Comparison of ENCODE assay signal across 8 cellular contexts in the genomic region with DNA sequence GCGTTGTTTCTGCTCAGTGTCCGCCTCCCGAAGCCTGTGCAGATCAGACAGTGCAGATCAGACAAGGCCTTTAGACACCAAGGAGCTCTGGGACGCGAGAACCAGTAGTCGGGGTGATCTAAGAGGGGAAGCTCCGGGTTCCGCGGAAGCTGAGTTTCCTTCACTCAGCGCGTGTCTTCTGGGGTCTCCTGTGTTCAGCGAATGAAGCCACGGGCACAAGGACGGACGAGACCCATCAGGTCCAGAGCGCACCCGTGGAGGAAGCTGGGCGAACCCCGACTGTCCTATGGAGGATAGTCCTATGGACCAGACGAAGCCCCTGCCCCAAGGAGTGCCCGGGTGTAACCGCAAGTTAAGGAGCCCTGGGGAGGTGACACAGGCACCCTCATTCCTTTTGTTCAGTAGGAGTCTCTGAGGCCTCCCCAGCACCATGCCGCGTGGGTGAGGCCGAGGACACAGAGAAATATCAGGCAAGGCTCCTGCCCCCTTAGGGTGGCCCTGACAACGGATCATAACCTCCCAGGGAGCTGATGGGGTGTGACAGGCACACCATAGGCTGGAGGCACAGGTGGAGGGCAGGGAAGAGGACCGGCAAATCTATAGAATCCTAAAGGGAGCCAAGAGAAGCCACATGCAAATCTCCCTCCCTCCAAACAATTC. TPM values are rescaled to one million over a fixed set of nuclear protein-coding genes. Genes with fewer than 3 reads are reported as not detected.
DNase-seq lines count a peak whose midpoint lies in the region; ATAC-seq, FAIRE-seq and TF ChIP-seq lines count a peak whose summit lies in the region.

No MANE protein-coding gene starts in this region.

- H3K27ac ChIP-seq in OCI-LY3 (ENCODE audit: low read length) = peak overlapping the region; percentile 89
- H3K27ac ChIP-seq in brain microvascular endothelial cell = peak overlapping the region; percentile 77
- peak overlapping the region; percentile 92 for H3K27ac ChIP-seq in HepG2 (ENCODE audit: extremely low read length, insufficient read depth, low read length)
- H3K27ac ChIP-seq in stomach smooth muscle (ENCODE audit: low read length) = peak overlapping the region; percentile 94

- H3K27me3 ChIP-seq in OCI-LY3 (ENCODE audit: low read depth, low read length) = no peaks in the 10 kb centered on the region
- H3K27me3 ChIP-seq in brain microvascular endothelial cell (replicated peaks) = no peaks in the 10 kb centered on the region
- no peaks in the 10 kb centered on the region; a peak in 1 of 5 replicates for H3K27me3 ChIP-seq in HepG2 (ENCODE audit: control insufficient read depth in 1 of 2, insufficient read depth in 2 of 2, low read length in 2 of 2)
- no peaks in the 10 kb centered on the region for H3K27me3 ChIP-seq in stomach smooth muscle (ENCODE audit: control insufficient read depth in 1 of 2, insufficient read depth in 2 of 2, low read length in 2 of 2)

- intact Hi-C loops in HepG2 (cut with micrococcal nuclease; ENCODE audit: unreplicated experiment) = loop anchor here (1.0 to 5.0 kb wide), 3 partner anchors 52 to 178 kb away; no protein-coding TSS in a partner anchor

- H3K79me2 ChIP-seq in OCI-LY3 (ENCODE audit: low read length) = peaks cover 66% of the 10 kb centered on the region
- peaks cover 30% of the 10 kb centered on the region for H3K79me2 ChIP-seq in HepG2 (ENCODE audit: insufficient read depth, low read length)

- CTCF ChIA-PET in HEK293T (lab: Yijun Ruan, JAX) = no interaction called here
- CTCF ChIA-PET in HepG2 (lab: Yijun Ruan, JAX; ENCODE audit: low intra/inter-chr PET ratio, low total read pairs) = no interaction called here

- in situ Hi-C loops in brain microvascular endothelial cell (cut with HindIII; ENCODE audit: low pct_ligation_motif_present, low sequenced_read_pairs) = loop anchor here (25.0 kb wide), 1 partner anchor 228 kb away; the partner anchor contains the start of genes ZNF524, ZNF784 and ZNF865
- in situ Hi-C loops in HepG2 (cut with HindIII; ENCODE audit: extremely low pct_ligation_motif_present, low pct_unique_long_range_greater_than_20kb) = no loop called here

- TF ChIP-seq RAD21 in HepG2 (CRISPR knock-in tag; IDR thresholded peaks at IDR 0.05) = no peak

- DNase-seq in DMS153 (lab: John Stamatoyannopoulos, UW) = peak; percentile 66
- no peak for DNase-seq in HEK293T (ENCODE audit: extremely low spot score)
- DNase-seq in brain microvascular endothelial cell = no peak
- no peak for DNase-seq in HepG2 (ENCODE audit: low spot score)
- DNase-seq in HTR-8/SVneo (ENCODE audit: insufficient read length, low spot score) = no peak
- no peak for DNase-seq in D721Med (ENCODE audit: insufficient read length, low spot score)

- H2AFZ ChIP-seq in OCI-LY3 (ENCODE audit: low read depth, low read length) = peak overlapping the region; percentile 85
- no peak overlapping the region for H2AFZ ChIP-seq in HepG2 (ENCODE audit: low read length)

- no peak for TF ChIP-seq POLR2A in HepG2 (IDR thresholded peaks at IDR 0.05; ENCODE audit: insufficient read depth in 1 of 2, low read depth in 2 of 2, low read length in 2 of 2)

- TF ChIP-seq EP300 in HepG2 (IDR thresholded peaks at IDR 0.05; ENCODE audit: low read depth in 2 of 2, low read length in 2 of 2) (no peak), HepG2 (CRISPR knock-in tag; IDR thresholded peaks at IDR 0.05; ENCODE audit: borderline replicate concordance) (no peak)

- peak overlapping the region; percentile 81 for H3K4me3 ChIP-seq in OCI-LY3 (ENCODE audit: low read length)
- H3K4me3 ChIP-seq in brain microvascular endothelial cell (ENCODE audit: low read depth, low read length) = peak overlapping the region; percentile 55
- H3K4me3 ChIP-seq in HepG2 (replicated peaks in 1 of 3; ENCODE audit: insufficient read depth in 1 of 3, low read depth in 2 of 3, low read length in 3 of 3) = peak overlapping the region; percentile 69 to 100 (median 86)
- H3K4me3 ChIP-seq in stomach smooth muscle (ENCODE audit: low read length in 2 of 2) = peak overlapping the region; percentile 81 to 99

- H3K4me1 ChIP-seq in OCI-LY3 (ENCODE audit: low read length) = peaks cover 31% of the 10 kb centered on the region
- H3K4me1 ChIP-seq in HepG2 (ENCODE audit: insufficient read depth, low read length) = peaks cover 47% of the 10 kb centered on the region
- peaks cover 54% of the 10 kb centered on the region for H3K4me1 ChIP-seq in stomach smooth muscle (ENCODE audit: control insufficient read depth, insufficient read depth, low read length)

- H4K20me1 ChIP-seq in OCI-LY3 (ENCODE audit: insufficient read depth, low read length) = peaks cover 37% of the 10 kb centered on the region
- peaks cover 34% of the 10 kb centered on the region for H4K20me1 ChIP-seq in HepG2 (ENCODE audit: insufficient read depth, low read length)

- WGBS in HepG2 (ENCODE audit: low lambda C conversion rate) = 86% methylated on average over 21 of the region's 27 CpGs

- H3K9ac ChIP-seq in OCI-LY3 (ENCODE audit: low read length) (peak overlapping the region; percentile 93), HepG2 (ENCODE audit: insufficient read depth, low read depth, low read length) (peak overlapping the region; percentile 96), stomach smooth muscle (ENCODE audit: low read length in 2 of 2) (peak overlapping the region; percentile 94 to 98)

- FAIRE-seq in HepG2 (lab: Jason Lieb, UNC) (no peak), HTR-8/SVneo (lab: Jason Lieb, UNC) (no peak), D721Med (lab: Jason Lieb, UNC) (no peak)

- POLR2A ChIA-PET in HEK293T (lab: Yijun Ruan, JAX) (interaction anchor here (0.5 to 2.7 kb wide), 6 partner anchors 9 to 338 kb away, joined by 3 to 13 read pairs (median 4); partner anchors contain the start of gene KMT5C), HepG2 (lab: Yijun Ruan, JAX) (interaction anchor here (1.0 to 1.2 kb wide), 2 partner anchors 12 to 45 kb away, joined by 3 read pairs; partner anchors contain the start of gene KMT5C)

- peak; percentile 14 for ATAC-seq in HepG2

- TF ChIP-seq CTCF in OCI-LY3 (IDR thresholded peaks at IDR 0.05; ENCODE audit: low read depth, low read length) (no peak), brain microvascular endothelial cell (IDR thresholded peaks at IDR 0.05; ENCODE audit: low read depth, low read length, missing control alignments) (no peak), HepG2 (CRISPR knock-in tag; IDR thresholded peaks at IDR 0.05) (no peak), D721Med (IDR thresholded peaks at IDR 0.05; ENCODE audit: insufficient read depth, missing control alignments) (no peak)

- H3K36me3 ChIP-seq in OCI-LY3 (replicated peaks; ENCODE audit: low read depth, low read length) (peaks cover 49% of the 10 kb centered on the region), brain microvascular endothelial cell (replicated peaks) (peaks cover 29% of the 10 kb centered on the region), HepG2 (replicated peaks in 1 of 2; ENCODE audit: control insufficient read depth in 1 of 2, insufficient read depth in 2 of 2, low read length in 2 of 2) (peaks cover 13 to 30% of the 10 kb centered on the region in 2 experiments), stomach smooth muscle (ENCODE audit: control insufficient read depth in 2 of 2, insufficient read depth in 2 of 2, low read length in 2 of 2) (peaks cover 16 to 25% of the 10 kb centered on the region in 2 donors)

- H3K9me3 ChIP-seq in OCI-LY3 (ENCODE audit: insufficient read depth, low read length) (no peaks in the 10 kb centered on the region), HepG2 (ENCODE audit: low read length) (no peaks in the 10 kb centered on the region), stomach smooth muscle (ENCODE audit: control insufficient read depth in 2 of 2, low read length in 2 of 2) (no peaks in the 10 kb centered on the region)

- H3K4me2 ChIP-seq in OCI-LY3 (ENCODE audit: low read length) (peak overlapping the region; percentile 99), HepG2 (ENCODE audit: low read depth, low read length) (peak overlapping the region; percentile 96)

- BruUV-seq in HepG2 (replicated peaks; lab: Mats Ljungman, UMichigan) = no TSS peak

RNA-seq across cellular contexts. Expression of gene TMEM238, which starts 0.6 kb away (rescaled TPM):
- total RNA-seq in HepG2 (2016; rRNA removed; fragmentation: Illumina TruSeq; extraction: Trizol) = not detected in 2 replicates
- not detected in 2 replicates for total RNA-seq in HepG2 (2016; cell fraction: cytosol; rRNA removed; fragmentation: Illumina TruSeq; extraction: Trizol; ENCODE audit: low read depth)
- total RNA-seq in HepG2 (2016; cell fraction: insoluble cytoplasmic fraction; rRNA removed; fragmentation: Illumina TruSeq; extraction: Trizol) = not detected in 2 replicates
- total RNA-seq in HepG2 (2016; cell fraction: membrane; rRNA removed; fragmentation: Illumina TruSeq; extraction: Trizol) = 0.25 TPM in 1 of 2 replicates, not detected in the other
- not detected in 2 replicates for total RNA-seq in HepG2 (2016; cell fraction: nucleus; rRNA removed; fragmentation: Illumina TruSeq; extraction: Trizol)
- polyA plus RNA-seq in HepG2 (2011; rRNA removed) = not detected in 2 replicates
- 0.05 and 0.08 TPM in 2 replicates for polyA plus RNA-seq in HepG2 (2011; cell fraction: cytosol; rRNA removed)
- polyA plus RNA-seq in HepG2 (2011; cell fraction: nucleus; rRNA removed) = 0.23 TPM in 1 of 2 replicates, not detected in the other
- 0.16 TPM in 1 of 2 replicates, not detected in the other for polyA plus RNA-seq in HepG2 (2012)
- polyA plus RNA-seq in HepG2 (2016; cell fraction: cytosol; fragmentation: Illumina TruSeq; extraction: Trizol; ENCODE audit: low read depth) = not detected in 2 replicates
- polyA plus RNA-seq in HepG2 (2016; cell fraction: insoluble cytoplasmic fraction; fragmentation: Illumina TruSeq; extraction: Trizol; ENCODE audit: low read depth) = not detected in 2 replicates
- polyA plus RNA-seq in HepG2 (2016; cell fraction: membrane; fragmentation: Illumina TruSeq; extraction: Trizol; ENCODE audit: low read depth) = not detected in 2 replicates
- not detected in 2 replicates for polyA plus RNA-seq in HepG2 (2016; cell fraction: nucleus; fragmentation: Illumina TruSeq; extraction: Trizol; ENCODE audit: insufficient read depth, low read depth)
- 0.14 and 1.4 TPM in 2 replicates for polyA minus RNA-seq in HepG2 (2011; rRNA and poly(A)+ RNA removed; ENCODE audit: low replicate concordance)
- 1.1 TPM in 1 of 2 replicates, not detected in the other for polyA minus RNA-seq in HepG2 (2011; cell fraction: cytosol; rRNA and poly(A)+ RNA removed)
- not detected in 2 replicates for polyA minus RNA-seq in HepG2 (2011; cell fraction: nucleus; rRNA and poly(A)+ RNA removed)

RNA-seq across cellular contexts. Expression of gene RPL28, which starts 1.0 kb away (rescaled TPM):
- 105 and 149 TPM in 2 replicates for total RNA-seq in HepG2 (2016; rRNA removed; fragmentation: Illumina TruSeq; extraction: Trizol)
- 153 and 170 TPM in 2 replicates for total RNA-seq in HepG2 (2016; cell fraction: cytosol; rRNA removed; fragmentation: Illumina TruSeq; extraction: Trizol; ENCODE audit: low read depth)
- total RNA-seq in HepG2 (2016; cell fraction: insoluble cytoplasmic fraction; rRNA removed; fragmentation: Illumina TruSeq; extraction: Trizol) = 106 and 135 TPM in 2 replicates
- 327 and 344 TPM in 2 replicates for total RNA-seq in HepG2 (2016; cell fraction: membrane; rRNA removed; fragmentation: Illumina TruSeq; extraction: Trizol)
- total RNA-seq in HepG2 (2016; cell fraction: nucleus; rRNA removed; fragmentation: Illumina TruSeq; extraction: Trizol) = 60.8 and 85.5 TPM in 2 replicates
- 420 and 501 TPM in 2 replicates for polyA plus RNA-seq in HepG2 (2011; rRNA removed)
- polyA plus RNA-seq in HepG2 (2011; cell fraction: cytosol; rRNA removed) = 1,012 and 1,230 TPM in 2 replicates
- 415 and 421 TPM in 2 replicates for polyA plus RNA-seq in HepG2 (2011; cell fraction: nucleus; rRNA removed)
- 1,382 and 1,551 TPM in 2 replicates for polyA plus RNA-seq in HepG2 (2012)
- polyA plus RNA-seq in HepG2 (2016; cell fraction: cytosol; fragmentation: Illumina TruSeq; extraction: Trizol; ENCODE audit: low read depth) = 3,340 and 3,836 TPM in 2 replicates
- polyA plus RNA-seq in HepG2 (2016; cell fraction: insoluble cytoplasmic fraction; fragmentation: Illumina TruSeq; extraction: Trizol; ENCODE audit: low read depth) = 1,089 and 1,394 TPM in 2 replicates
- polyA plus RNA-seq in HepG2 (2016; cell fraction: membrane; fragmentation: Illumina TruSeq; extraction: Trizol; ENCODE audit: low read depth) = 4,357 and 4,654 TPM in 2 replicates
- polyA plus RNA-seq in HepG2 (2016; cell fraction: nucleus; fragmentation: Illumina TruSeq; extraction: Trizol; ENCODE audit: insufficient read depth, low read depth) = 818 and 840 TPM in 2 replicates
- polyA minus RNA-seq in HepG2 (2011; rRNA and poly(A)+ RNA removed; ENCODE audit: low replicate concordance) = 599 and 837 TPM in 2 replicates
- 814 and 829 TPM in 2 replicates for polyA minus RNA-seq in HepG2 (2011; cell fraction: cytosol; rRNA and poly(A)+ RNA removed)
- 93.3 and 130 TPM in 2 replicates for polyA minus RNA-seq in HepG2 (2011; cell fraction: nucleus; rRNA and poly(A)+ RNA removed)

RNA-seq across cellular contexts. Expression of gene TMEM190, which starts 8.1 kb away (rescaled TPM):
- 0.35 TPM in 1 of 2 replicates, not detected in the other for total RNA-seq in HepG2 (2016; rRNA removed; fragmentation: Illumina TruSeq; extraction: Trizol)
- 0.81 TPM in 1 of 2 replicates, not detected in the other for total RNA-seq in HepG2 (2016; cell fraction: cytosol; rRNA removed; fragmentation: Illumina TruSeq; extraction: Trizol; ENCODE audit: low read depth)
- total RNA-seq in HepG2 (2016; cell fraction: insoluble cytoplasmic fraction; rRNA removed; fragmentation: Illumina TruSeq; extraction: Trizol) = 0.37 and 0.43 TPM in 2 replicates
- 0.59 and 0.72 TPM in 2 replicates for total RNA-seq in HepG2 (2016; cell fraction: membrane; rRNA removed; fragmentation: Illumina TruSeq; extraction: Trizol)
- not detected in 2 replicates for total RNA-seq in HepG2 (2016; cell fraction: nucleus; rRNA removed; fragmentation: Illumina TruSeq; extraction: Trizol)
- polyA plus RNA-seq in HepG2 (2011; rRNA removed) = 0.83 and 1.6 TPM in 2 replicates
- 1.1 and 1.9 TPM in 2 replicates for polyA plus RNA-seq in HepG2 (2011; cell fraction: cytosol; rRNA removed)
- polyA plus RNA-seq in HepG2 (2011; cell fraction: nucleus; rRNA removed) = 3.0 and 3.8 TPM in 2 replicates
- polyA plus RNA-seq in HepG2 (2012) = 1.3 and 1.4 TPM in 2 replicates
- polyA plus RNA-seq in HepG2 (2016; cell fraction: cytosol; fragmentation: Illumina TruSeq; extraction: Trizol; ENCODE audit: low read depth) = 0.54 and 1.0 TPM in 2 replicates
- polyA plus RNA-seq in HepG2 (2016; cell fraction: insoluble cytoplasmic fraction; fragmentation: Illumina TruSeq; extraction: Trizol; ENCODE audit: low read depth) = 0.67 and 0.95 TPM in 2 replicates
- not detected in 2 replicates for polyA plus RNA-seq in HepG2 (2016; cell fraction: membrane; fragmentation: Illumina TruSeq; extraction: Trizol; ENCODE audit: low read depth)
- polyA plus RNA-seq in HepG2 (2016; cell fraction: nucleus; fragmentation: Illumina TruSeq; extraction: Trizol; ENCODE audit: insufficient read depth, low read depth) = 1.3 TPM in 1 of 2 replicates, not detected in the other
- 0.30 TPM in 1 of 2 replicates, not detected in the other for polyA minus RNA-seq in HepG2 (2011; rRNA and poly(A)+ RNA removed; ENCODE audit: low replicate concordance)
- not detected in 2 replicates for polyA minus RNA-seq in HepG2 (2011; cell fraction: cytosol; rRNA and poly(A)+ RNA removed)
- not detected in 2 replicates for polyA minus RNA-seq in HepG2 (2011; cell fraction: nucleus; rRNA and poly(A)+ RNA removed)

RNA-seq across cellular contexts. Expression of gene IL11, which starts 14.4 kb away (rescaled TPM):
- 2.9 and 3.0 TPM in 2 replicates for total RNA-seq in HepG2 (2016; rRNA removed; fragmentation: Illumina TruSeq; extraction: Trizol)
- total RNA-seq in HepG2 (2016; cell fraction: cytosol; rRNA removed; fragmentation: Illumina TruSeq; extraction: Trizol; ENCODE audit: low read depth) = 3.4 and 3.8 TPM in 2 replicates
- total RNA-seq in HepG2 (2016; cell fraction: insoluble cytoplasmic fraction; rRNA removed; fragmentation: Illumina TruSeq; extraction: Trizol) = 1.8 and 3.5 TPM in 2 replicates
- 6.4 and 6.5 TPM in 2 replicates for total RNA-seq in HepG2 (2016; cell fraction: membrane; rRNA removed; fragmentation: Illumina TruSeq; extraction: Trizol)
- total RNA-seq in HepG2 (2016; cell fraction: nucleus; rRNA removed; fragmentation: Illumina TruSeq; extraction: Trizol) = 1.9 and 2.4 TPM in 2 replicates
- 2.5 and 4.5 TPM in 2 replicates for polyA plus RNA-seq in HepG2 (2011; rRNA removed)
- 2.8 and 3.0 TPM in 2 replicates for polyA plus RNA-seq in HepG2 (2011; cell fraction: cytosol; rRNA removed)
- 5.1 and 7.0 TPM in 2 replicates for polyA plus RNA-seq in HepG2 (2011; cell fraction: nucleus; rRNA removed)
- 0.95 and 4.9 TPM in 2 replicates for polyA plus RNA-seq in HepG2 (2012)
- 3.0 and 3.3 TPM in 2 replicates for polyA plus RNA-seq in HepG2 (2016; cell fraction: cytosol; fragmentation: Illumina TruSeq; extraction: Trizol; ENCODE audit: low read depth)
- 2.0 and 2.8 TPM in 2 replicates for polyA plus RNA-seq in HepG2 (2016; cell fraction: insoluble cytoplasmic fraction; fragmentation: Illumina TruSeq; extraction: Trizol; ENCODE audit: low read depth)
- 3.5 and 3.7 TPM in 2 replicates for polyA plus RNA-seq in HepG2 (2016; cell fraction: membrane; fragmentation: Illumina TruSeq; extraction: Trizol; ENCODE audit: low read depth)
- polyA plus RNA-seq in HepG2 (2016; cell fraction: nucleus; fragmentation: Illumina TruSeq; extraction: Trizol; ENCODE audit: insufficient read depth, low read depth) = 3.7 and 4.1 TPM in 2 replicates
- 0.89 and 2.4 TPM in 2 replicates for polyA minus RNA-seq in HepG2 (2011; rRNA and poly(A)+ RNA removed; ENCODE audit: low replicate concordance)
- 2.2 and 2.6 TPM in 2 replicates for polyA minus RNA-seq in HepG2 (2011; cell fraction: cytosol; rRNA and poly(A)+ RNA removed)
- 0.62 and 0.77 TPM in 2 replicates for polyA minus RNA-seq in HepG2 (2011; cell fraction: nucleus; rRNA and poly(A)+ RNA removed)

RNA-seq across cellular contexts. Expression of gene GARIN5B, which starts 21.6 kb away (rescaled TPM):
- total RNA-seq in HepG2 (2016; rRNA removed; fragmentation: Illumina TruSeq; extraction: Trizol) = not detected in 2 replicates
- total RNA-seq in HepG2 (2016; cell fraction: cytosol; rRNA removed; fragmentation: Illumina TruSeq; extraction: Trizol; ENCODE audit: low read depth) = not detected in 2 replicates
- total RNA-seq in HepG2 (2016; cell fraction: insoluble cytoplasmic fraction; rRNA removed; fragmentation: Illumina TruSeq; extraction: Trizol) = not detected in 2 replicates
- not detected in 2 replicates for total RNA-seq in HepG2 (2016; cell fraction: membrane; rRNA removed; fragmentation: Illumina TruSeq; extraction: Trizol)
- total RNA-seq in HepG2 (2016; cell fraction: nucleus; rRNA removed; fragmentation: Illumina TruSeq; extraction: Trizol) = not detected in 2 replicates
- 0.03 TPM in 1 of 2 replicates, not detected in the other for polyA plus RNA-seq in HepG2 (2011; rRNA removed)
- not detected in 2 replicates for polyA plus RNA-seq in HepG2 (2011; cell fraction: cytosol; rRNA removed)
- 0.31 and 0.59 TPM in 2 replicates for polyA plus RNA-seq in HepG2 (2011; cell fraction: nucleus; rRNA removed)
- 0.09 TPM in 1 of 2 replicates, not detected in the other for polyA plus RNA-seq in HepG2 (2012)
- polyA plus RNA-seq in HepG2 (2016; cell fraction: cytosol; fragmentation: Illumina TruSeq; extraction: Trizol; ENCODE audit: low read depth) = not detected in 2 replicates
- not detected in 2 replicates for polyA plus RNA-seq in HepG2 (2016; cell fraction: insoluble cytoplasmic fraction; fragmentation: Illumina TruSeq; extraction: Trizol; ENCODE audit: low read depth)
- not detected in 2 replicates for polyA plus RNA-seq in HepG2 (2016; cell fraction: membrane; fragmentation: Illumina TruSeq; extraction: Trizol; ENCODE audit: low read depth)
- polyA plus RNA-seq in HepG2 (2016; cell fraction: nucleus; fragmentation: Illumina TruSeq; extraction: Trizol; ENCODE audit: insufficient read depth, low read depth) = not detected in 2 replicates
- polyA minus RNA-seq in HepG2 (2011; rRNA and poly(A)+ RNA removed; ENCODE audit: low replicate concordance) = not detected in 2 replicates
- polyA minus RNA-seq in HepG2 (2011; cell fraction: cytosol; rRNA and poly(A)+ RNA removed) = not detected in 2 replicates
- polyA minus RNA-seq in HepG2 (2011; cell fraction: nucleus; rRNA and poly(A)+ RNA removed) = 0.25 TPM in 1 of 2 replicates, not detected in the other
